1 cellular context compared by ENCODE assay signal in genomic region chr3:180656406-180656805, GRCh38.
TF ChIP-seq lines count a peak whose summit lies in the region.

No MANE protein-coding gene starts in this region.

TF ChIP-seq in HepG2, 621 proteins besides CTCF, POLR2A, EP300 and RAD21:
- no peak for TF ChIP-seq ZC3H13 (CRISPR knock-in tag; IDR thresholded peaks at IDR 0.05)
- TF ChIP-seq MAFK (conservative IDR thresholded peaks at IDR 0.05 in 1 of 2, IDR thresholded peaks at IDR 0.05 in 1 of 2; ENCODE audit: low read length in 2 of 2), result peak; percentile 29 to 31; a peak in 2 of 4 replicates
